1 cellular context compared by ENCODE assay signal in genomic region chr21:43294194-43294902, GRCh38.
TF ChIP-seq lines count a peak whose summit lies in the region.

No MANE protein-coding gene starts in this region.

TF ChIP-seq in HepG2, 621 proteins besides CTCF, POLR2A, EP300 and RAD21 (continued from another document and continues in another):
- TF ChIP-seq ZNF710 (CRISPR knock-in tag; IDR thresholded peaks at IDR 0.05; ENCODE audit: borderline replicate concordance): no peak
- no peak for TF ChIP-seq JUNB (CRISPR knock-in tag; IDR thresholded peaks at IDR 0.05; ENCODE audit: borderline replicate concordance)
- TF ChIP-seq MTERF4 (CRISPR knock-in tag; IDR thresholded peaks at IDR 0.05): no peak
- TF ChIP-seq EHMT2 (IDR thresholded peaks at IDR 0.05; ENCODE audit: borderline replicate concordance, low read depth, low read length): no peak
- no peak for TF ChIP-seq ATF7-NPFF (CRISPR knock-in tag; IDR thresholded peaks at IDR 0.05; ENCODE audit: low read depth)
- no peak for TF ChIP-seq TEF (CRISPR knock-in tag; IDR thresholded peaks at IDR 0.05)
- TF ChIP-seq CC2D1A (CRISPR knock-in tag; IDR thresholded peaks at IDR 0.05): no peak
- no peak for TF ChIP-seq ZNF430 (CRISPR knock-in tag; IDR thresholded peaks at IDR 0.05)
- TF ChIP-seq RFXAP (CRISPR knock-in tag; IDR thresholded peaks at IDR 0.05; ENCODE audit: borderline replicate concordance): no peak
- no peak for TF ChIP-seq HOXA5 (CRISPR knock-in tag; IDR thresholded peaks at IDR 0.05)
- no peak for TF ChIP-seq SOX6 (IDR thresholded peaks at IDR 0.05)
- TF ChIP-seq SOX6 (CRISPR knock-in tag; IDR thresholded peaks at IDR 0.05): peak; percentile 23; the same call in 1 of the 2 replicates
- no peak for TF ChIP-seq FOXP1 (IDR thresholded peaks at IDR 0.05)
- TF ChIP-seq FOXP1 (CRISPR knock-in tag; IDR thresholded peaks at IDR 0.05): peak; percentile 19; the same call in 1 of the 2 replicates
- TF ChIP-seq ZZZ3 (CRISPR knock-in tag; IDR thresholded peaks at IDR 0.05; ENCODE audit: borderline replicate concordance): no peak
- no peak for TF ChIP-seq NR1H2 (CRISPR knock-in tag; IDR thresholded peaks at IDR 0.05; ENCODE audit: borderline replicate concordance, low read depth)
- TF ChIP-seq ARID5B (CRISPR knock-in tag; IDR thresholded peaks at IDR 0.05): peak; percentile 53
- peak; percentile 66; the same call in 1 of the 2 replicates for TF ChIP-seq MAX (IDR thresholded peaks at IDR 0.05)
- TF ChIP-seq NR2C2 (CRISPR knock-in tag; IDR thresholded peaks at IDR 0.05; ENCODE audit: borderline replicate concordance): 0 out of 2 replicates have a peak, but pooled peaks have one; percentile 15
- TF ChIP-seq THAP9 (CRISPR knock-in tag; IDR thresholded peaks at IDR 0.05; ENCODE audit: borderline replicate concordance): no peak
- no peak for TF ChIP-seq ZNF782 (CRISPR knock-in tag; IDR thresholded peaks at IDR 0.05; ENCODE audit: borderline replicate concordance)
- no peak for TF ChIP-seq ZNF615 (CRISPR knock-in tag; IDR thresholded peaks at IDR 0.05; ENCODE audit: borderline replicate concordance)
- no peak for TF ChIP-seq U2AF1 (optimal IDR thresholded peaks at IDR 0.05; ENCODE audit: low read depth, low read length)
- no peak for TF ChIP-seq ZNF205 (CRISPR knock-in tag; IDR thresholded peaks at IDR 0.05)
- TF ChIP-seq ZSCAN21 (CRISPR knock-in tag; IDR thresholded peaks at IDR 0.05; ENCODE audit: borderline replicate concordance): no peak
- no peak for TF ChIP-seq CBX2 (IDR thresholded peaks at IDR 0.05; ENCODE audit: low read depth, low read length)
- TF ChIP-seq CBX2 (CRISPR knock-in tag; IDR thresholded peaks at IDR 0.05; ENCODE audit: low read depth): no peak
- no peak for TF ChIP-seq BRCA1 (CRISPR knock-in tag; IDR thresholded peaks at IDR 0.05)
- TF ChIP-seq NCOA2 (CRISPR knock-in tag; IDR thresholded peaks at IDR 0.05): peak; percentile 72; the same call in 1 of the 2 replicates
- no peak for TF ChIP-seq ZNF784 (CRISPR knock-in tag; IDR thresholded peaks at IDR 0.05; ENCODE audit: borderline replicate concordance)
- TF ChIP-seq ZNF761 (CRISPR knock-in tag; conservative IDR thresholded peaks at IDR 0.05): no peak
- TF ChIP-seq TBX2 (CRISPR knock-in tag; IDR thresholded peaks at IDR 0.05; ENCODE audit: borderline replicate concordance): peak; percentile 32; the same call in 1 of the 2 replicates
- TF ChIP-seq PAXIP1 (CRISPR knock-in tag; conservative IDR thresholded peaks at IDR 0.05): peak; percentile 65
- no peak for TF ChIP-seq NFIC (IDR thresholded peaks at IDR 0.05; ENCODE audit: low read length)
- TF ChIP-seq ZNF709 (CRISPR knock-in tag; IDR thresholded peaks at IDR 0.05): no peak
- TF ChIP-seq MIER2 (CRISPR knock-in tag; IDR thresholded peaks at IDR 0.05): no peak
- TF ChIP-seq RARA (CRISPR knock-in tag; IDR thresholded peaks at IDR 0.05): peak; percentile 65; the same call in 1 of the 2 replicates
- TF ChIP-seq HNF4G (IDR thresholded peaks at IDR 0.05; ENCODE audit: borderline replicate concordance, low read depth, low read length): 0 out of 2 replicates have a peak, but pooled peaks have one; percentile 33
- no peak for TF ChIP-seq HNF4G (CRISPR knock-in tag; IDR thresholded peaks at IDR 0.05; ENCODE audit: borderline replicate concordance, low read depth)
